8 cellular contexts compared by ENCODE assay signal in genomic region chr19:5367530-5368133, GRCh38.
"Had no signal": no experiment of that assay in that cellular context is flagged by ENCODE, and none has a peak within 500 bp of the region (broad histone marks: within the 10 kb centered on the region; RNA-seq: fewer than 3 reads in every experiment).

No MANE protein-coding gene starts in this region.

- H3K4me3 ChIP-seq: K562 had no signal

- ATAC-seq: K562 had no signal

- FAIRE-seq: HTR-8/SVneo, K562 had no signal

- DNase-seq: Karpas-422, Kasumi-1, KBM-7, KG1 had no signal

- H3K4me2 ChIP-seq: KMS-11 had no signal

- H3K9ac ChIP-seq: KMS-11 had no signal

- H3K27ac ChIP-seq: HL-60, KMS-11 had no signal
